Comparison of ENCODE assay signal across 26 cellular contexts in genomic region chr13:44147648-44148047, GRCh38.
"Had no signal": no experiment of that assay in that cellular context is flagged by ENCODE, and none has a peak within 500 bp of the region (broad histone marks: within the 10 kb centered on the region; RNA-seq: fewer than 3 reads in every experiment).

No MANE protein-coding gene starts in this region.

- DNase-seq: activated B cell treated with CpG ODN at 0.5 μM for 24 hours; activated CD4-positive, alpha-beta memory T cell treated with anti-CD3 and anti-CD28 coated beads for 36 hours; activated CD4-positive, alpha-beta T cell treated with anti-CD3 and anti-CD28 coated beads for 1 hour; activated CD4-positive, alpha-beta T cell treated with anti-CD3 and anti-CD28 coated beads, Interleukin-2, amount 10 ng/mL, durations not matched to agents 24 days and 14 days; activated gamma-delta T cell; activated naive CD4-positive, alpha-beta T cell treated with anti-CD3 and anti-CD28 coated beads for 36 hours; activated T-cell treated with anti-CD3 and anti-CD28 coated beads for 4 hours; activated T-cell treated with anti-CD3 and anti-CD28 coated beads, Interleukin-2, amount 50 U/mL, for 48 hours; central memory CD4-positive, alpha-beta T cell; MM.1S; NCI-H1436; NCI-H187 treated with DMSO at 0.1 percent for 48 hours; NCI-H2081 treated with DMSO at 0.1 percent for 48 hours; NCI-H345; NCI-H510A; NCI-H526 treated with DMSO at 0.1 percent for 48 hours; NK-92 treated with Interleukin-12 subunit alpha and Interleukin-12 subunit beta, amount 100 ng/mL, for 24 hours; OCI-M1; SHP77; T-helper 17 cell; T-helper 9 cell had no signal

- H3K36me3 ChIP-seq: breast epithelium, SJSA1 had no signal

- ATAC-seq: activated T-helper 17 cell treated with anti-CD3 and anti-CD28 coated beads, Interleukin-2, amount 50 U/mL, for 72 hours; Panc1; T-helper 17 cell had no signal

- H3K27me3 ChIP-seq: breast epithelium, SJSA1 had no signal

- H3K9me3 Mint-ChIP-seq: activated CD4-positive, alpha-beta memory T cell treated with anti-CD3 and anti-CD28 coated beads for 36 hours; activated CD4-positive, alpha-beta T cell treated with anti-CD3 and anti-CD28 coated beads, Interleukin-2, amount 10 ng/mL, durations not matched to agents 24 days and 14 days; activated naive CD4-positive, alpha-beta T cell treated with anti-CD3 and anti-CD28 coated beads for 36 hours; activated T-helper 17 cell treated with anti-CD3 and anti-CD28 coated beads, Interleukin-2, amount 50 U/mL, for 72 hours had no signal

- H3K4me1 ChIP-seq: breast epithelium had no signal

- H3K27ac ChIP-seq: breast epithelium, SJSA1 had no signal

- H3K9me3 ChIP-seq: breast epithelium, SJSA1 had no signal

- H3K4me3 ChIP-seq: breast epithelium, SJSA1 had no signal

- H3K36me3 Mint-ChIP-seq: activated CD4-positive, alpha-beta memory T cell treated with anti-CD3 and anti-CD28 coated beads for 36 hours had no signal

- H3K27me3 Mint-ChIP-seq: activated naive CD8-positive, alpha-beta T cell had no signal

- H3K27ac Mint-ChIP-seq: activated B cell treated with CpG ODN at 0.5 μM for 24 hours; activated CD4-positive, alpha-beta memory T cell treated with anti-CD3 and anti-CD28 coated beads for 36 hours; activated CD4-positive, alpha-beta T cell treated with anti-CD3 and anti-CD28 coated beads, Interleukin-2, amount 10 ng/mL, durations not matched to agents 24 days and 14 days; activated naive CD4-positive, alpha-beta T cell treated with anti-CD3 and anti-CD28 coated beads for 36 hours; activated naive CD8-positive, alpha-beta T cell; activated T-helper 17 cell treated with anti-CD3 and anti-CD28 coated beads, Interleukin-2, amount 50 U/mL, for 72 hours; T-helper 17 cell had no signal

- H3K4me3 Mint-ChIP-seq: activated B cell treated with CpG ODN at 0.5 μM for 24 hours; activated CD4-positive, alpha-beta memory T cell treated with anti-CD3 and anti-CD28 coated beads for 36 hours; activated CD4-positive, alpha-beta T cell treated with anti-CD3 and anti-CD28 coated beads, Interleukin-2, amount 10 ng/mL, durations not matched to agents 24 days and 14 days; activated naive CD4-positive, alpha-beta T cell treated with anti-CD3 and anti-CD28 coated beads for 36 hours; activated naive CD8-positive, alpha-beta T cell; activated T-helper 17 cell treated with anti-CD3 and anti-CD28 coated beads, Interleukin-2, amount 50 U/mL, for 72 hours; T-helper 17 cell had no signal
